8 cellular contexts compared by ENCODE assay signal in genomic region chr20:33568378-33569289, GRCh38.
DNase-seq lines count a peak whose midpoint lies in the region; ATAC-seq, FAIRE-seq and TF ChIP-seq lines count a peak whose summit lies in the region.

No MANE protein-coding gene starts in this region.

- H3K4me3 Mint-ChIP-seq in astrocyte (ENCODE audit: unreplicated experiment) (peak overlapping the region; percentile 3), mesothelial cell of epicardium (no peak overlapping the region)

- no peak for TF ChIP-seq CTCF in D721Med (IDR thresholded peaks at IDR 0.05; ENCODE audit: insufficient read depth, missing control alignments)
- no peak for TF ChIP-seq CTCF in astrocyte (IDR thresholded peaks at IDR 0.05; ENCODE audit: insufficient read depth, low read depth, low read length)
- TF ChIP-seq CTCF in mesothelial cell of epicardium (IDR thresholded peaks at IDR 0.05; ENCODE audit: unreplicated experiment) = no peak

- H3K36me3 Mint-ChIP-seq in astrocyte (ENCODE audit: low read depth, unreplicated experiment) = no peaks in the 10 kb centered on the region
- H3K36me3 Mint-ChIP-seq in mesothelial cell of epicardium = no peaks in the 10 kb centered on the region

- H3K4me1 ChIP-seq in astrocyte (ENCODE audit: insufficient read depth, low read length) = no peaks in the 10 kb centered on the region

- H3K9ac ChIP-seq in astrocyte (ENCODE audit: low read length) = no peak overlapping the region

- FAIRE-seq in D721Med (lab: Jason Lieb, UNC) (no peak), astrocyte (lab: Jason Lieb, UNC) (no peak)

- H3K4me1 Mint-ChIP-seq in astrocyte (ENCODE audit: low read depth, unreplicated experiment) (peaks cover 6% of the 10 kb centered on the region), mesothelial cell of epicardium (peaks cover 40% of the 10 kb centered on the region)

- H4K20me1 ChIP-seq in astrocyte (ENCODE audit: insufficient read depth, low read length) = peaks cover 15% of the 10 kb centered on the region

- ATAC-seq in GM19397 (IDR thresholded peaks at IDR 0.05; ENCODE audit: unreplicated experiment) (no peak), HG02571 (IDR thresholded peaks at IDR 0.05; ENCODE audit: unreplicated experiment) (no peak), GM18873 (IDR thresholded peaks at IDR 0.05; ENCODE audit: low FRiP score, unreplicated experiment) (no peak)

- no peaks in the 10 kb centered on the region for H3K36me3 ChIP-seq in astrocyte (ENCODE audit: insufficient read depth, low read length)

- DNase-seq in D721Med (ENCODE audit: insufficient read length, low spot score) (peak; percentile 29), NCI-H1694 (lab: John Stamatoyannopoulos, UW) (peak; percentile 91), astrocyte (ENCODE audit: low read depth) (no peak), mesothelial cell of epicardium (ENCODE audit: low spot score in 2 of 2, unreplicated experiment in 2 of 2) (no peak)
- DNase-seq in activated effector memory CD4-positive, alpha-beta T cell treated with Interleukin-2 at 50 U/mL for 16 hours = no peak

- H3K27me3 Mint-ChIP-seq in astrocyte (ENCODE audit: low read depth, unreplicated experiment) (no peaks in the 10 kb centered on the region), mesothelial cell of epicardium (ENCODE audit: low read depth) (no peaks in the 10 kb centered on the region)

- H2AFZ ChIP-seq in astrocyte (ENCODE audit: low read depth, low read length) = no peak overlapping the region

- H3K27me3 ChIP-seq in astrocyte (ENCODE audit: insufficient read depth, low read length) = no peaks in the 10 kb centered on the region

- H3K9me3 ChIP-seq in astrocyte (ENCODE audit: insufficient read depth, low read depth, low read length) = no peaks in the 10 kb centered on the region

- H3K79me2 ChIP-seq in astrocyte (ENCODE audit: insufficient read depth, low read length) = peaks cover 2% of the 10 kb centered on the region

- no peak overlapping the region for H3K4me3 ChIP-seq in astrocyte (ENCODE audit: insufficient read depth, low read depth, low read length)

- peak overlapping the region; percentile 55 for H3K27ac Mint-ChIP-seq in astrocyte (ENCODE audit: unreplicated experiment)
- peak overlapping the region; percentile 79 for H3K27ac Mint-ChIP-seq in mesothelial cell of epicardium

- H3K9me3 Mint-ChIP-seq in astrocyte (ENCODE audit: unreplicated experiment) (no peaks in the 10 kb centered on the region), mesothelial cell of epicardium (no peaks in the 10 kb centered on the region)

- H3K4me2 ChIP-seq in astrocyte (ENCODE audit: low read length) = no peak overlapping the region

- H3K27ac ChIP-seq in astrocyte (ENCODE audit: low read depth, low read length) = no peak overlapping the region

Comparison
In these comparisons a context has a peak if more than half of its experiments do, and no peak if none do; other contexts are left out.
1. DNase-seq: peak in D721Med (single experiment) and NCI-H1694 (single experiment); none in astrocyte (single experiment), mesothelial cell of epicardium (0 of 2) and activated effector memory CD4-positive, alpha-beta T cell treated with Interleukin-2 at 50 U/mL for 16 hours (single experiment).